Comparison of ENCODE assay signal across 9 cellular contexts in genomic region chr16:3149193-3149530, GRCh38. TPM values are rescaled to one million over a fixed set of nuclear protein-coding genes. Genes with fewer than 3 reads are reported as not detected.
DNase-seq lines count a peak whose midpoint lies in the region; ATAC-seq and TF ChIP-seq lines count a peak whose summit lies in the region.
"Had no signal": no experiment of that assay in that cellular context is flagged by ENCODE, and none has a peak within 500 bp of the region (broad histone marks: within the 10 kb centered on the region; RNA-seq: fewer than 3 reads in every experiment).

No MANE protein-coding gene starts in this region.

- peak overlapping the region; percentile 77 to 100 (median 88) for H3K4me3 Mint-ChIP-seq in IgD-negative memory B cell
- H3K4me3 Mint-ChIP-seq in natural killer cell treated with Interleukin-12 subunit alpha and Interleukin-12 subunit beta and Interleukin-15 and Interleukin-18, amount 100 ng/mL, for 72 hours, result peak overlapping the region; percentile 88

- peak overlapping the region; percentile 78; the same call in 1 of the 2 replicates for H3K27ac ChIP-seq in C4-2B
- H3K27ac ChIP-seq in caudate nucleus (ENCODE audit: low read depth, low read length), result peak overlapping the region; percentile 91

- H3K27me3 Mint-ChIP-seq in IgD-negative memory B cell, result peaks cover 1% of the 10 kb centered on the region
- no peaks in the 10 kb centered on the region for H3K27me3 Mint-ChIP-seq in natural killer cell treated with Interleukin-12 subunit alpha and Interleukin-12 subunit beta and Interleukin-15 and Interleukin-18, amount 100 ng/mL, for 72 hours

- H3K27ac Mint-ChIP-seq in IgD-negative memory B cell, result peak overlapping the region in 2 of 3 donors; percentile 35 to 91
- peak overlapping the region in 1 of 2 donors; percentile 93 for H3K27ac Mint-ChIP-seq in natural killer cell treated with Interleukin-12 subunit alpha and Interleukin-12 subunit beta and Interleukin-15 and Interleukin-18, amount 100 ng/mL, for 72 hours

- no peak for TF ChIP-seq CTCF in C4-2B (conservative IDR thresholded peaks at IDR 0.05)

- peaks cover 14 to 22% (median 19%) of the 10 kb centered on the region in 3 donors for H3K4me1 Mint-ChIP-seq in IgD-negative memory B cell
- peaks cover 25 to 26% of the 10 kb centered on the region in 2 donors for H3K4me1 Mint-ChIP-seq in natural killer cell treated with Interleukin-12 subunit alpha and Interleukin-12 subunit beta and Interleukin-15 and Interleukin-18, amount 100 ng/mL, for 72 hours (ENCODE audit: low read depth in 2 of 2)

- ATAC-seq in natural killer cell treated with Interleukin-12 subunit alpha and Interleukin-12 subunit beta and Interleukin-15 and Interleukin-18, amount 100 ng/mL, for 72 hours, result no peak
- ATAC-seq in HG02759 (IDR thresholded peaks at IDR 0.05; ENCODE audit: unreplicated experiment), result no peak

- H3K9me3 Mint-ChIP-seq in IgD-negative memory B cell, result peaks cover 0 to 7% (median 0%) of the 10 kb centered on the region in 3 donors
- no peaks in the 10 kb centered on the region for H3K9me3 Mint-ChIP-seq in natural killer cell treated with Interleukin-12 subunit alpha and Interleukin-12 subunit beta and Interleukin-15 and Interleukin-18, amount 100 ng/mL, for 72 hours

- no peaks in the 10 kb centered on the region for H3K36me3 Mint-ChIP-seq in IgD-negative memory B cell
- no peaks in the 10 kb centered on the region for H3K36me3 Mint-ChIP-seq in natural killer cell treated with Interleukin-12 subunit alpha and Interleukin-12 subunit beta and Interleukin-15 and Interleukin-18, amount 100 ng/mL, for 72 hours

- no peak for DNase-seq in caudate nucleus (lab: John Stamatoyannopoulos, UW)
- DNase-seq in natural killer cell treated with Interleukin-12 subunit alpha and Interleukin-12 subunit beta and Interleukin-15 and Interleukin-18, amount 100 ng/mL, for 72 hours (ENCODE audit: low spot score), result no peak
- DNase-seq in NCI-H2029 (lab: John Stamatoyannopoulos, UW), result no peak
- DNase-seq in NCI-H1436 treated with DMSO at 0.1 percent for 48 hours (lab: John Stamatoyannopoulos, UW), result no peak
- no peak for DNase-seq in COLO829 (ENCODE audit: low spot score)

RNA-seq across cellular contexts. Expression of gene ZNF213, which starts 14.3 kb away (rescaled TPM):
- polyA plus RNA-seq in IgD-negative memory B cell, result 1.9 TPM
- 10 to 100 TPM in 1 of 2 donors, 1 to 10 TPM in 1; 8.5 to 11.6 TPM for total RNA-seq in natural killer cell treated with Interleukin-12 subunit alpha and Interleukin-12 subunit beta and Interleukin-15 and Interleukin-18, amount 100 ng/mL, for 72 hours

RNA-seq across cellular contexts. Expression of gene ZNF205, which starts 36.8 kb away (rescaled TPM):
- not detected for polyA plus RNA-seq in IgD-negative memory B cell
- total RNA-seq in natural killer cell treated with Interleukin-12 subunit alpha and Interleukin-12 subunit beta and Interleukin-15 and Interleukin-18, amount 100 ng/mL, for 72 hours, result not detected

RNA-seq across cellular contexts. Expression of gene OR1F1, which starts 38.8 kb away (rescaled TPM):
- polyA plus RNA-seq in IgD-negative memory B cell, result not detected
- total RNA-seq in natural killer cell treated with Interleukin-12 subunit alpha and Interleukin-12 subunit beta and Interleukin-15 and Interleukin-18, amount 100 ng/mL, for 72 hours, result not detected
- total RNA-seq: M059J had no signal

RNA-seq across cellular contexts. Expression of gene ZSCAN10, which starts 50.1 kb away (rescaled TPM):
- polyA plus RNA-seq in IgD-negative memory B cell, result not detected
- under 1 TPM in 1 of 2 donors, not detected in 1; 0.22 TPM for total RNA-seq in natural killer cell treated with Interleukin-12 subunit alpha and Interleukin-12 subunit beta and Interleukin-15 and Interleukin-18, amount 100 ng/mL, for 72 hours
- total RNA-seq: M059J had no signal
